ENCODE assay signal across 19 cellular contexts in the genomic region with DNA sequence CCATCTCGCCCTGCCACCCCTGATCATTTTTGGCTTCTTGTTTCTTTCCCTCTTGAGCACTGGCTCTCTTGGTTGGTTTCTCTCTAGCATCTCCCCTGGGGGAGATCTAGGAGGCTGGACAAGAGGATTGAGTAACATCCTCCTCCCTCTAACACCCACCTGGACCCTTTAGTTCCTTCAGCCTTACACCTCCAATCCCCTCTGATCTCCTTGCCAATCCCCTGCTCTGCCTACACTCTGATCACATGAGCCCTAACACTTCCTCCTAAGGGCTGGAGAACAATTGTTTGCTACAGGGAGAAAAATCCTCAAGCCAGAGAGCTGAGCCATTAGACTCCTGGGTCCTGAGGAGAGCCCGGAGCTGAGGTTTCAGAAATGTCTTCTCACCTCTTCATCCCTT.
"Had no signal": no experiment of that assay in that cellular context is flagged by ENCODE, and none has a peak within 500 bp of the region (broad histone marks: within the 10 kb centered on the region; RNA-seq: fewer than 3 reads in every experiment).

No MANE protein-coding gene starts in this region.

- H3K4me1 ChIP-seq: gastrocnemius medialis, left ventricle myocardium inferior, pancreas, testis had no signal

- H3K27me3 Mint-ChIP-seq: activated naive CD8-positive, alpha-beta T cell treated with anti-CD3 and anti-CD28 coated beads for 36 hours had no signal

- H3K36me3 ChIP-seq: gastrocnemius medialis, left ventricle myocardium inferior, neutrophil, pancreas had no signal

- H3K27me3 ChIP-seq: pancreas, testis had no signal

- H3K27ac Mint-ChIP-seq: activated B cell treated with CpG ODN at 0.5 μM for 24 hours; activated CD4-positive, alpha-beta memory T cell treated with anti-CD3 and anti-CD28 coated beads, Interleukin-2, amount 10 ng/mL, durations not matched to agents 7 days and 5 days; activated CD8-positive, alpha-beta memory T cell treated with anti-CD3 and anti-CD28 coated beads, Interleukin-2, amount 10 ng/mL, durations not matched to agents 7 days and 5 days; activated naive CD8-positive, alpha-beta T cell treated with anti-CD3 and anti-CD28 coated beads for 36 hours; stimulated activated memory B cell treated with anti-CD40 and anti-IgM and Interleukin-4, amounts not matched to agents 10 μg/mL and 1 μg/mL and 100 μg/mL, for 72 hours; type B pancreatic cell had no signal

- H3K9me3 ChIP-seq: gastrocnemius medialis, neutrophil, pancreas, testis had no signal

- H3K4me3 Mint-ChIP-seq: activated B cell treated with CpG ODN at 0.5 μM for 24 hours; activated CD4-positive, alpha-beta memory T cell treated with anti-CD3 and anti-CD28 coated beads, Interleukin-2, amount 10 ng/mL, durations not matched to agents 7 days and 5 days; activated CD8-positive, alpha-beta memory T cell treated with anti-CD3 and anti-CD28 coated beads, Interleukin-2, amount 10 ng/mL, durations not matched to agents 7 days and 5 days; activated naive CD8-positive, alpha-beta T cell treated with anti-CD3 and anti-CD28 coated beads for 36 hours; stimulated activated memory B cell treated with anti-CD40 and anti-IgM and Interleukin-4, amounts not matched to agents 10 μg/mL and 1 μg/mL and 100 μg/mL, for 72 hours; type B pancreatic cell had no signal

- DNase-seq: activated B cell treated with CpG ODN at 0.5 μM for 24 hours; activated CD4-positive, alpha-beta memory T cell treated with anti-CD3 and anti-CD28 coated beads, Interleukin-2, amount 10 ng/mL, durations not matched to agents 7 days and 5 days; activated CD4-positive, alpha-beta T cell treated with anti-CD3 and anti-CD28 coated beads for 4 hours; activated CD8-positive, alpha-beta memory T cell treated with anti-CD3 and anti-CD28 coated beads, Interleukin-2, amount 10 ng/mL, durations not matched to agents 7 days and 5 days; activated naive CD4-positive, alpha-beta T cell; activated naive CD8-positive, alpha-beta T cell treated with anti-CD3 and anti-CD28 coated beads for 36 hours; amniotic stem cell; gastrocnemius medialis; head of caudate nucleus; left ventricle myocardium inferior; pancreas; stimulated activated CD4-positive, alpha-beta T cell treated with anti-CD3 and anti-CD28 coated beads, Interleukin-4, amount 100 ng/mL, for 4 hours; testis had no signal

- ATAC-seq: activated CD8-positive, alpha-beta memory T cell treated with anti-CD3 and anti-CD28 coated beads, Interleukin-2, amount 10 ng/mL, durations not matched to agents 7 days and 5 days; esophagus mucosa; gastrocnemius medialis; pancreas; sciatic nerve; stimulated activated memory B cell treated with anti-CD40 and anti-IgM and Interleukin-4, amounts not matched to agents 10 μg/mL and 1 μg/mL and 100 μg/mL, for 72 hours had no signal

- H3K36me3 Mint-ChIP-seq: type B pancreatic cell had no signal

- H3K9me3 Mint-ChIP-seq: type B pancreatic cell had no signal

- H3K27ac ChIP-seq: gastrocnemius medialis, left ventricle myocardium inferior, neutrophil, pancreas, testis had no signal

- H3K4me3 ChIP-seq: gastrocnemius medialis, left ventricle myocardium inferior, pancreas, smooth muscle cell, testis had no signal

- H3K4me2 ChIP-seq: smooth muscle cell had no signal
